Comparison of ENCODE assay signal across 14 cellular contexts in genomic region chr1:232621050-232621449, GRCh38. TPM values are rescaled to one million over a fixed set of nuclear protein-coding genes. Genes with fewer than 3 reads are reported as not detected.
A peak's percentile ranks its signal among the peaks of the same experiment; 100 is the strongest.
DNase-seq lines count a peak whose midpoint lies in the region; ATAC-seq and TF ChIP-seq lines count a peak whose summit lies in the region.
"Had no signal": no experiment of that assay in that cellular context is flagged by ENCODE, and none has a peak within 500 bp of the region (broad histone marks: within the 10 kb centered on the region; RNA-seq: fewer than 3 reads in every experiment).

No MANE protein-coding gene starts in this region.

- peak overlapping the region in 1 of 2 donors; percentile 56 for H3K9ac ChIP-seq in colonic mucosa (ENCODE audit: low read depth in 2 of 2, low read length in 2 of 2)

- peaks cover 17% of the 10 kb centered on the region for H3K4me1 ChIP-seq in colonic mucosa
- H3K4me1 ChIP-seq in lower lobe of right lung, result peaks cover 51% of the 10 kb centered on the region

- no peaks in the 10 kb centered on the region for H3K36me3 ChIP-seq in colonic mucosa
- H3K36me3 ChIP-seq in lower lobe of right lung, result no peaks in the 10 kb centered on the region

- intact Hi-C loops in colonic mucosa (cut with DNase I), result loop anchor here (10.0 kb wide), 1 partner anchor 66 kb away; no protein-coding TSS in a partner anchor
- intact Hi-C loops in lower lobe of right lung (cut with DNase I), result no loop called here

- ATAC-seq in lower lobe of right lung, result peak; percentile 64 to 68
- no peak for ATAC-seq in HG03565 (IDR thresholded peaks at IDR 0.05; ENCODE audit: unreplicated experiment)
- no peak for ATAC-seq in esophagus mucosa

- no peak for TF ChIP-seq CTCF in colonic mucosa (IDR thresholded peaks at IDR 0.05)
- TF ChIP-seq CTCF in lower lobe of right lung (IDR thresholded peaks at IDR 0.05), result no peak

- H3K4me3 ChIP-seq in colonic mucosa (no peak overlapping the region), lower lobe of right lung (no peak overlapping the region)
- H3K4me3 ChIP-seq: K562 had no signal

- H3K27ac ChIP-seq in colonic mucosa, result peak overlapping the region; percentile 66
- H3K27ac ChIP-seq in lower lobe of right lung, result peak overlapping the region; percentile 50
- peak overlapping the region; percentile 39 for H3K27ac ChIP-seq in temporal lobe (ENCODE audit: low read depth, low read length)

- DNase-seq in NCI-H2171 treated with DMSO at 0.1 percent for 48 hours (lab: John Stamatoyannopoulos, UW) (peak; percentile 43), NCI-H2171 (lab: John Stamatoyannopoulos, UW) (no peak), colonic mucosa (no peak), lower lobe of right lung (no peak), NCI-H187 (lab: John Stamatoyannopoulos, UW) (no peak)
- DNase-seq: 8988T; activated CD4-positive, alpha-beta memory T cell treated with anti-CD3 and anti-CD28 coated beads, Interleukin-2, amount 10 ng/mL, durations not matched to agents 7 days and 5 days; activated effector memory CD4-positive, alpha-beta T cell treated with Interleukin-2 at 50 U/mL for 16 hours; naive B cell; T-helper 9 cell had no signal

- H3K27me3 ChIP-seq in colonic mucosa (peaks cover 3% of the 10 kb centered on the region), lower lobe of right lung (ENCODE audit: low read depth) (no peaks in the 10 kb centered on the region)

- H3K9me3 ChIP-seq in colonic mucosa (no peaks in the 10 kb centered on the region), lower lobe of right lung (no peaks in the 10 kb centered on the region)

RNA-seq across cellular contexts. Expression of gene SIPA1L2, which starts 8.9 kb away (rescaled TPM):
- total RNA-seq in colonic mucosa (10 to 100 TPM; 53.6 to 64.4 TPM), lower lobe of right lung (45.5 TPM), temporal lobe (26.8 TPM), esophagus mucosa (36.9 TPM)

Comparison
In these comparisons a context has a peak if more than half of its experiments do, and no peak if none do; other contexts are left out.
1. ATAC-seq: peak in lower lobe of right lung (2 of 2); none in HG03565 (single experiment) and esophagus mucosa (single experiment).
2. Peak in every context shown above with its lines, with median percentiles within 50 percentile points of each other: H3K27ac ChIP-seq.